8 cellular contexts compared by ENCODE assay signal in the genomic region with DNA sequence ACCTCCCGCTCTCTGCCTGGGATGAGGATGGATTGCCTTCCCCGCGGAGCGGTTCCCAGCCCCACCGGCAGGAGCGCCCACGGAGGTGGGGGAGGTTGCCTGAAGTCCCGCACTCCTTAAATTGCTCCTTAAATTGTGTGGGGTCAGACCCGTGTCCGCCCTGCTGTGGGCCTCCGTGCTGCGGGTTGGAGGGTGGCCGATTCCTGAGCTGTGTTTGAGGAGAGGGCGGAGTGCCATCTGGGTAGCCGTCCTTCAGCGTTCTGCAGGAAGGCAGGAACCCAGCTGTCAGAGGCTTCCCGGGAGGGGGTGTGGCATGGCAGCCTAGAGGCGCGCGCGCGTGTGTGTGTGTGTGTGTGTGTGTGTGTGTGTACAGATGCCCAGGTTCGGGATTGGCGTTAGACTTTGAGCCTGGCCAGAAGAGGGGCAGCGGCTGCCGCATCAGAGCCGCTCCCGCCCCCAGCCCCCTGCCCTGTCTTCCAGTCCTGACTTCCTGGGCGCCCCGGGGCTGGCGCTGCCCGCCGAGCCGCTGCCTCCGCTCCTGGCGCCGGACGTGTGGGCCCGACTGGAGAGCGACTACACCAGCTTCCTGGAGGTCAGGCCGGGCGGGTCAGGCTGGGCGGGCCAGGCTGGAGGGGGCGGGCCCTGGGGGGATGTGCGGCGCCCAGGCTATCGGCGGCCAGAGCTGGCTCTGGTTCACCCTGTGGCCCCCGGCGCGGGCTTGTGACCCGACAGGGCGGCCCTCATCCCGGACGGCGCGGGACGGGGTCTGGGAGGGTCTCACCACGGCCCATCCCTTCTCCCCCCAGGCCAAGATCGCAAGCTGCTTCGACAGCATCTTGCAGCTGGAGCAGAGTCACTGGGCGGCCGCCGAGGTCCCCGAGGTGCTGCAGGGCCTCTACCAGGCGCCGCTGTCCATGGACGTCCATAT. TPM values are rescaled to one million over a fixed set of nuclear protein-coding genes. Genes with fewer than 3 reads are reported as not detected.
DNase-seq lines count a peak whose midpoint lies in the region; ATAC-seq and TF ChIP-seq lines count a peak whose summit lies in the region.

No MANE protein-coding gene starts in this region.

- H3K27ac Mint-ChIP-seq in activated T-cell treated with anti-CD3 and anti-CD28 coated beads, Interleukin-2, amount 50 U/mL, for 72 hours = no peak overlapping the region

- peak; percentile 24; the same call in 1 of the 2 replicates for TF ChIP-seq CTCF in WI38 (IDR thresholded peaks at IDR 0.05; ENCODE audit: low read depth, low read length)

- H3K4me3 ChIP-seq in WI38 (ENCODE audit: low read depth, low read length) = peak overlapping the region; percentile 26

- H3K9me3 Mint-ChIP-seq in activated T-cell treated with anti-CD3 and anti-CD28 coated beads, Interleukin-2, amount 50 U/mL, for 72 hours = no peaks in the 10 kb centered on the region

- peak overlapping the region in 1 of 2 donors; percentile 47 for H3K4me3 Mint-ChIP-seq in activated T-cell treated with anti-CD3 and anti-CD28 coated beads, Interleukin-2, amount 50 U/mL, for 72 hours

- H3K4me1 Mint-ChIP-seq in activated T-cell treated with anti-CD3 and anti-CD28 coated beads, Interleukin-2, amount 50 U/mL, for 72 hours (ENCODE audit: low read depth) = peaks cover 13% of the 10 kb centered on the region

- ATAC-seq in GM19351 (IDR thresholded peaks at IDR 0.05; ENCODE audit: unreplicated experiment) = no peak
- ATAC-seq in GM19455 (IDR thresholded peaks at IDR 0.05; ENCODE audit: unreplicated experiment) = no peak
- ATAC-seq in activated T-cell treated with anti-CD3 and anti-CD28 coated beads, Interleukin-2, amount 50 U/mL, for 72 hours (replicated peaks in 1 of 2) = no peak

- H3K36me3 Mint-ChIP-seq in activated T-cell treated with anti-CD3 and anti-CD28 coated beads, Interleukin-2, amount 50 U/mL, for 72 hours (ENCODE audit: insufficient read depth in 2 of 2) = no peaks in the 10 kb centered on the region

- peaks cover 36% of the 10 kb centered on the region for H3K27me3 Mint-ChIP-seq in activated T-cell treated with anti-CD3 and anti-CD28 coated beads, Interleukin-2, amount 50 U/mL, for 72 hours (ENCODE audit: low read depth)

- DNase-seq in D341Med (ENCODE audit: low spot score) (peak; percentile 80), NCI-H1092 (lab: John Stamatoyannopoulos, UW) (peak; percentile 22), iPS-NIHi11 (ENCODE audit: low spot score) (peak; percentile 82), C1 segment of cervical spinal cord (lab: John Stamatoyannopoulos, UW) (no peak)
- no peak for DNase-seq in activated T-cell treated with anti-CD3 and anti-CD28 coated beads, Interleukin-2, amount 50 U/mL, for 72 hours

RNA-seq across cellular contexts. Expression of a gene that starts 9.2 kb away (rescaled TPM):
- not detected for total RNA-seq in activated T-cell treated with anti-CD3 and anti-CD28 coated beads, Interleukin-2, amount 50 U/mL, for 72 hours

RNA-seq across cellular contexts. Expression of a gene that starts 19.5 kb away (rescaled TPM):
- 10 to 100 TPM in 1 of 2 donors, 1 to 10 TPM in 1; 8.8 to 12.2 TPM for total RNA-seq in activated T-cell treated with anti-CD3 and anti-CD28 coated beads, Interleukin-2, amount 50 U/mL, for 72 hours

RNA-seq across cellular contexts. Expression of a gene that starts 19.7 kb away (rescaled TPM):
- total RNA-seq in activated T-cell treated with anti-CD3 and anti-CD28 coated beads, Interleukin-2, amount 50 U/mL, for 72 hours = not detected

RNA-seq across cellular contexts. Expression of a gene that starts 46.4 kb away (rescaled TPM):
- 1 to 10 TPM; 3.7 to 5.4 TPM for total RNA-seq in activated T-cell treated with anti-CD3 and anti-CD28 coated beads, Interleukin-2, amount 50 U/mL, for 72 hours

Comparison
In these comparisons a context has a peak if more than half of its experiments do, and no peak if none do; other contexts are left out.
1. DNase-seq: peak in D341Med (single experiment), NCI-H1092 (single experiment) and iPS-NIHi11 (single experiment); none in activated T-cell treated with anti-CD3 and anti-CD28 coated beads, Interleukin-2, amount 50 U/mL, for 72 hours (0 of 2) and C1 segment of cervical spinal cord (0 of 14).